1 cellular context compared by ENCODE assay signal in the genomic region with DNA sequence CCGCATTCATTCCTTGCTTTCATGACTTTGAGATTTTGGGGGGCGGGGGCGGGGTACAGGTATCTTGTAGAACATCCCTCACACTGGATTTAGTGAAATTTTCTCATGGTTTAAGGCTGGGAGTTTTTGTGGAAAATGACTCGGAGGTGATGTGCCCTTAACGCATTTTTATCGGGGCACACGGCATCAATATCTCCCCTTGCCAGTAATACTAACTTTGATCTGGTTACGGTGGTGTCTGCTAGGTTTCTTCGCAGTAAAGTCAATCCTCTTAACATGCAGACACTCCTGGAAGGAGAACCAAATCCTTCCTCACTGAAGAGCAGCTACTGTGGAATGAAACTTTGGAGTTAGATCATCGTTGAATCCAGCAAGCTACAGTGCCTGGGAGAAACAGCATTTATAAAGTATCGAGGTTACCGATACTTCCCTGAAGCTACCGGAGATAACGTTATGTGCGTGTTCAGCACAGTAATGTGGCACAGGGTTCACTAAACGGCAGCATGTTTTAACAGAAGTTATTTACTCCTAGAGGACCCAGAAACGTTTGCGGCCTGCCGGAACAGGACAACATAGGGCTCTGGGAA.
TF ChIP-seq lines count a peak whose summit lies in the region.

No MANE protein-coding gene starts in this region.

TF ChIP-seq in K562, 482 proteins besides CTCF, POLR2A, EP300 and RAD21 (continued from another document):
- TF ChIP-seq ETS2 (tag; IDR thresholded peaks at IDR 0.05; ENCODE audit: borderline replicate concordance, poor library complexity, severe bottlenecking) (no peak), RFX1 (IDR thresholded peaks at IDR 0.05) (no peak), HDAC3 (IDR thresholded peaks at IDR 0.05; ENCODE audit: borderline replicate concordance, partially characterized antibody) (peak; percentile 53)
- TF ChIP-seq, protein P1, sequence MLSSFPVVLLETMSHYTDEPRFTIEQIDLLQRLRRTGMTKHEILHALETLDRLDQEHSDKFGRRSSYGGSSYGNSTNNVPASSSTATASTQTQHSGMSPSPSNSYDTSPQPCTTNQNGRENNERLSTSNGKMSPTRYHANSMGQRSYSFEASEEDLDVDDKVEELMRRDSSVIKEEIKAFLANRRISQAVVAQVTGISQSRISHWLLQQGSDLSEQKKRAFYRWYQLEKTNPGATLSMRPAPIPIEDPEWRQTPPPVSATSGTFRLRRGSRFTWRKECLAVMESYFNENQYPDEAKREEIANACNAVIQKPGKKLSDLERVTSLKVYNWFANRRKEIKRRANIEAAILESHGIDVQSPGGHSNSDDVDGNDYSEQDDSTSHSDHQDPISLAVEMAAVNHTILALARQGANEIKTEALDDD (IDR thresholded peaks at IDR 0.05): peak; percentile 61; the same call in 1 of the 2 replicates
- TF ChIP-seq, protein P2, sequence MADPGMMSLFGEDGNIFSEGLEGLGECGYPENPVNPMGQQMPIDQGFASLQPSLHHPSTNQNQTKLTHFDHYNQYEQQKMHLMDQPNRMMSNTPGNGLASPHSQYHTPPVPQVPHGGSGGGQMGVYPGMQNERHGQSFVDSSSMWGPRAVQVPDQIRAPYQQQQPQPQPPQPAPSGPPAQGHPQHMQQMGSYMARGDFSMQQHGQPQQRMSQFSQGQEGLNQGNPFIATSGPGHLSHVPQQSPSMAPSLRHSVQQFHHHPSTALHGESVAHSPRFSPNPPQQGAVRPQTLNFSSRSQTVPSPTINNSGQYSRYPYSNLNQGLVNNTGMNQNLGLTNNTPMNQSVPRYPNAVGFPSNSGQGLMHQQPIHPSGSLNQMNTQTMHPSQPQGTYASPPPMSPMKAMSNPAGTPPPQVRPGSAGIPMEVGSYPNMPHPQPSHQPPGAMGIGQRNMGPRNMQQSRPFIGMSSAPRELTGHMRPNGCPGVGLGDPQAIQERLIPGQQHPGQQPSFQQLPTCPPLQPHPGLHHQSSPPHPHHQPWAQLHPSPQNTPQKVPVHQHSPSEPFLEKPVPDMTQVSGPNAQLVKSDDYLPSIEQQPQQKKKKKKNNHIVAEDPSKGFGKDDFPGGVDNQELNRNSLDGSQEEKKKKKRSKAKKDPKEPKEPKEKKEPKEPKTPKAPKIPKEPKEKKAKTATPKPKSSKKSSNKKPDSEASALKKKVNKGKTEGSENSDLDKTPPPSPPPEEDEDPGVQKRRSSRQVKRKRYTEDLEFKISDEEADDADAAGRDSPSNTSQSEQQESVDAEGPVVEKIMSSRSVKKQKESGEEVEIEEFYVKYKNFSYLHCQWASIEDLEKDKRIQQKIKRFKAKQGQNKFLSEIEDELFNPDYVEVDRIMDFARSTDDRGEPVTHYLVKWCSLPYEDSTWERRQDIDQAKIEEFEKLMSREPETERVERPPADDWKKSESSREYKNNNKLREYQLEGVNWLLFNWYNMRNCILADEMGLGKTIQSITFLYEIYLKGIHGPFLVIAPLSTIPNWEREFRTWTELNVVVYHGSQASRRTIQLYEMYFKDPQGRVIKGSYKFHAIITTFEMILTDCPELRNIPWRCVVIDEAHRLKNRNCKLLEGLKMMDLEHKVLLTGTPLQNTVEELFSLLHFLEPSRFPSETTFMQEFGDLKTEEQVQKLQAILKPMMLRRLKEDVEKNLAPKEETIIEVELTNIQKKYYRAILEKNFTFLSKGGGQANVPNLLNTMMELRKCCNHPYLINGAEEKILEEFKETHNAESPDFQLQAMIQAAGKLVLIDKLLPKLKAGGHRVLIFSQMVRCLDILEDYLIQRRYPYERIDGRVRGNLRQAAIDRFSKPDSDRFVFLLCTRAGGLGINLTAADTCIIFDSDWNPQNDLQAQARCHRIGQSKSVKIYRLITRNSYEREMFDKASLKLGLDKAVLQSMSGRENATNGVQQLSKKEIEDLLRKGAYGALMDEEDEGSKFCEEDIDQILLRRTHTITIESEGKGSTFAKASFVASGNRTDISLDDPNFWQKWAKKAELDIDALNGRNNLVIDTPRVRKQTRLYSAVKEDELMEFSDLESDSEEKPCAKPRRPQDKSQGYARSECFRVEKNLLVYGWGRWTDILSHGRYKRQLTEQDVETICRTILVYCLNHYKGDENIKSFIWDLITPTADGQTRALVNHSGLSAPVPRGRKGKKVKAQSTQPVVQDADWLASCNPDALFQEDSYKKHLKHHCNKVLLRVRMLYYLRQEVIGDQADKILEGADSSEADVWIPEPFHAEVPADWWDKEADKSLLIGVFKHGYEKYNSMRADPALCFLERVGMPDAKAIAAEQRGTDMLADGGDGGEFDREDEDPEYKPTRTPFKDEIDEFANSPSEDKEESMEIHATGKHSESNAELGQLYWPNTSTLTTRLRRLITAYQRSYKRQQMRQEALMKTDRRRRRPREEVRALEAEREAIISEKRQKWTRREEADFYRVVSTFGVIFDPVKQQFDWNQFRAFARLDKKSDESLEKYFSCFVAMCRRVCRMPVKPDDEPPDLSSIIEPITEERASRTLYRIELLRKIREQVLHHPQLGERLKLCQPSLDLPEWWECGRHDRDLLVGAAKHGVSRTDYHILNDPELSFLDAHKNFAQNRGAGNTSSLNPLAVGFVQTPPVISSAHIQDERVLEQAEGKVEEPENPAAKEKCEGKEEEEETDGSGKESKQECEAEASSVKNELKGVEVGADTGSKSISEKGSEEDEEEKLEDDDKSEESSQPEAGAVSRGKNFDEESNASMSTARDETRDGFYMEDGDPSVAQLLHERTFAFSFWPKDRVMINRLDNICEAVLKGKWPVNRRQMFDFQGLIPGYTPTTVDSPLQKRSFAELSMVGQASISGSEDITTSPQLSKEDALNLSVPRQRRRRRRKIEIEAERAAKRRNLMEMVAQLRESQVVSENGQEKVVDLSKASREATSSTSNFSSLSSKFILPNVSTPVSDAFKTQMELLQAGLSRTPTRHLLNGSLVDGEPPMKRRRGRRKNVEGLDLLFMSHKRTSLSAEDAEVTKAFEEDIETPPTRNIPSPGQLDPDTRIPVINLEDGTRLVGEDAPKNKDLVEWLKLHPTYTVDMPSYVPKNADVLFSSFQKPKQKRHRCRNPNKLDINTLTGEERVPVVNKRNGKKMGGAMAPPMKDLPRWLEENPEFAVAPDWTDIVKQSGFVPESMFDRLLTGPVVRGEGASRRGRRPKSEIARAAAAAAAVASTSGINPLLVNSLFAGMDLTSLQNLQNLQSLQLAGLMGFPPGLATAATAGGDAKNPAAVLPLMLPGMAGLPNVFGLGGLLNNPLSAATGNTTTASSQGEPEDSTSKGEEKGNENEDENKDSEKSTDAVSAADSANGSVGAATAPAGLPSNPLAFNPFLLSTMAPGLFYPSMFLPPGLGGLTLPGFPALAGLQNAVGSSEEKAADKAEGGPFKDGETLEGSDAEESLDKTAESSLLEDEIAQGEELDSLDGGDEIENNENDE (IDR thresholded peaks at IDR 0.05; ENCODE audit: low read depth, low read length): no peak
